8 cellular contexts compared by ENCODE assay signal in genomic region chr19:41951686-41952172, GRCh38. TPM values are rescaled to one million over a fixed set of nuclear protein-coding genes. Genes with fewer than 3 reads are reported as not detected.
DNase-seq lines count a peak whose midpoint lies in the region; ATAC-seq and FAIRE-seq lines count a peak whose summit lies in the region.

No MANE protein-coding gene starts in this region.

- FAIRE-seq in GM19239 (lab: Jason Lieb, UNC) = peak; percentile 88

- no peak for ATAC-seq in HG03135 (IDR thresholded peaks at IDR 0.05; ENCODE audit: unreplicated experiment)

- DNase-seq in AG08396 (ENCODE audit: low spot score) (peak; percentile 88), GM19239 (ENCODE audit: insufficient read length, low spot score) (peak; percentile 74), NCI-H446 treated with DMSO at 0.1 percent for 48 hours (lab: John Stamatoyannopoulos, UW) (peak; percentile 10), ecto neural progenitor cell (ENCODE audit: low spot score) (peak; percentile 90), lung microvascular endothelial cell (ENCODE audit: low read depth in 2 of 2) (peak; percentile 59 to 74)
- peak; percentile 86 for DNase-seq in activated CD4-positive, alpha-beta T cell treated with anti-CD3 and anti-CD28 coated beads, Interleukin-2, amount 50 U/mL, for 24 hours (ENCODE audit: low read depth in 1 of 2, low spot score in 1 of 2)
- peak; percentile 89 for DNase-seq in stimulated activated CD8-positive, alpha-beta memory T cell treated with anti-CD3 and anti-CD28 coated beads, Interleukin-15, amount 100 ng/mL, for 1 hour (ENCODE audit: low read depth)

RNA-seq across cellular contexts. Expression of gene RABAC1, which starts 7.4 kb away (rescaled TPM):
- total RNA-seq in lung microvascular endothelial cell = 125 and 173 TPM in 2 replicates

RNA-seq across cellular contexts. Expression of gene ERFL, which starts 23.5 kb away (rescaled TPM):
- total RNA-seq in lung microvascular endothelial cell = not detected in 2 replicates

RNA-seq across cellular contexts. Expression of gene ATP1A3, which starts 42.3 kb away (rescaled TPM):
- total RNA-seq in lung microvascular endothelial cell = under 0.01 TPM in 1 of 2 replicates, not detected in the other

Comparison
In these comparisons a context has a peak if more than half of its experiments do, and no peak if none do; other contexts are left out.
1. DNase-seq: peak in every context shown above with its lines; median percentile 90 in ecto neural progenitor cell; 89 in stimulated activated CD8-positive, alpha-beta memory T cell treated with anti-CD3 and anti-CD28 coated beads, Interleukin-15, amount 100 ng/mL, for 1 hour; 88 in AG08396; 86 in activated CD4-positive, alpha-beta T cell treated with anti-CD3 and anti-CD28 coated beads, Interleukin-2, amount 50 U/mL, for 24 hours; 74 in GM19239; 66 in lung microvascular endothelial cell; 10 in NCI-H446 treated with DMSO at 0.1 percent for 48 hours.